ENCODE assay signal across 8 cellular contexts in the genomic region with DNA sequence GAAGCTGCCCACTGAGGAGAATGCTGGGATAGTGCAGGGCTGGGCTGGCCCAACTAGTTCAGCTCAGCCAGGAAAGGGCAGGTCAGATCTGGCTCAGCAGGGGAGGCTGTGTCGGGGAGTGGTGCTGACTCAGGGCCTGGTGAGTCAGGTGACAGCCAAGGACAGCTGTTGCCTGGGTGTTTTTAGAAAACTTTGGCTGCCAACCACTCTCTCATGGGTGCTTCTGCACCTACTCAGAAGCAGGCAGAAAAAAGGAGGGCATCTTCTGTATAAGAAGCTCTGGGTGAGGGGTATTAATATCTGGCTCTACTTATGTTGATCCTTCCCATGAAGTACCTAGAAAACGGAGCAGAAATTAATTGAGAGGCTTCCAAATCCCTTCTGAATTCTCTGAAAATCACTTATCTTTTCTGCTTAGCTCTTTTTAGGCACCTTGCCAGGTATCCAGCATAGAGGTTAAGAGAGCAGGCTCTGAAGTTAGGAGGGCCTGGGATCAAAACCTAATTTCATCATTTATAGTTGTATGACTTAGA. TPM values are rescaled to one million over a fixed set of nuclear protein-coding genes. Genes with fewer than 3 reads are reported as not detected.
DNase-seq lines count a peak whose midpoint lies in the region; ATAC-seq, FAIRE-seq and TF ChIP-seq lines count a peak whose summit lies in the region.

No MANE protein-coding gene starts in this region.

- H3K27ac ChIP-seq in astrocyte (ENCODE audit: low read depth, low read length), result peak overlapping the region; percentile 48

- no peaks in the 10 kb centered on the region for H3K27me3 Mint-ChIP-seq in astrocyte (ENCODE audit: low read depth, unreplicated experiment)

- H3K27ac Mint-ChIP-seq in astrocyte (ENCODE audit: unreplicated experiment), result peak overlapping the region; percentile 92

- ATAC-seq in GM21825 (IDR thresholded peaks at IDR 0.05; ENCODE audit: unreplicated experiment), result peak; percentile 74
- no peak for ATAC-seq in HG02885 (IDR thresholded peaks at IDR 0.05; ENCODE audit: poor library complexity, unreplicated experiment)

- H3K4me1 Mint-ChIP-seq in astrocyte (ENCODE audit: low read depth, unreplicated experiment), result peaks cover 23% of the 10 kb centered on the region

- H3K4me1 ChIP-seq in astrocyte (ENCODE audit: insufficient read depth, low read length), result peaks cover 12% of the 10 kb centered on the region

- DNase-seq in A172 (ENCODE audit: low spot score) (peak; percentile 97), NCI-H510A treated with DMSO at 0.1 percent for 48 hours (lab: John Stamatoyannopoulos, UW) (peak; percentile 63), astrocyte (ENCODE audit: low read depth) (peak; percentile 82), DMS114 treated with DMSO at 0.1 percent for 48 hours (lab: John Stamatoyannopoulos, UW; ENCODE audit: unreplicated experiment) (no peak)
- DNase-seq in stimulated activated CD4-positive, alpha-beta T cell treated with anti-CD3 and anti-CD28 coated beads, Interleukin-12 subunit alpha, Interleukin-12 subunit beta, amount 100 ng/mL, for 4 hours, result peak; percentile 8

- H3K36me3 ChIP-seq in astrocyte (ENCODE audit: insufficient read depth, low read length), result no peaks in the 10 kb centered on the region

- no peak for TF ChIP-seq CTCF in astrocyte (IDR thresholded peaks at IDR 0.05; ENCODE audit: insufficient read depth, low read depth, low read length)

- no peaks in the 10 kb centered on the region for H3K27me3 ChIP-seq in astrocyte (ENCODE audit: insufficient read depth, low read length)

- H3K79me2 ChIP-seq in astrocyte (ENCODE audit: insufficient read depth, low read length), result no peaks in the 10 kb centered on the region

- peak overlapping the region; percentile 69 for H3K4me2 ChIP-seq in astrocyte (ENCODE audit: low read length)

- H3K9me3 Mint-ChIP-seq in astrocyte (ENCODE audit: unreplicated experiment), result no peaks in the 10 kb centered on the region

- H3K4me3 ChIP-seq in astrocyte (ENCODE audit: insufficient read depth, low read depth, low read length), result no peak overlapping the region

- H3K9ac ChIP-seq in astrocyte (ENCODE audit: low read length), result no peak overlapping the region

- H3K36me3 Mint-ChIP-seq in astrocyte (ENCODE audit: low read depth, unreplicated experiment), result no peaks in the 10 kb centered on the region

- peak; percentile 9 for FAIRE-seq in astrocyte (lab: Jason Lieb, UNC)
- peak; percentile 13 for FAIRE-seq in islet of Langerhans (lab: Jason Lieb, UNC)

- H3K9me3 ChIP-seq in astrocyte (ENCODE audit: insufficient read depth, low read depth, low read length), result no peaks in the 10 kb centered on the region

- H4K20me1 ChIP-seq in astrocyte (ENCODE audit: insufficient read depth, low read length), result no peaks in the 10 kb centered on the region

- peak overlapping the region; percentile 6 for H3K4me3 Mint-ChIP-seq in astrocyte (ENCODE audit: unreplicated experiment)

- H2AFZ ChIP-seq in astrocyte (ENCODE audit: low read depth, low read length), result no peak overlapping the region

RNA-seq across cellular contexts. Expression of a gene that starts 15.6 kb away (rescaled TPM):
- 148 and 268 TPM in 2 replicates for total RNA-seq in A172 (2014; rRNA removed; shearing (Covaris generic))
- total RNA-seq in astrocyte, result 174 and 192 TPM in 2 replicates

RNA-seq across cellular contexts. Expression of a gene that starts 36.0 kb away (rescaled TPM):
- 29.6 and 38.8 TPM in 2 replicates for total RNA-seq in A172 (2014; rRNA removed; shearing (Covaris generic))
- 37.6 and 38.7 TPM in 2 replicates for total RNA-seq in astrocyte
